In genomic region chr2:47097563-47097962, GRCh38 we compare ENCODE assay signal across 33 cellular contexts. TPM values are rescaled to one million over a fixed set of nuclear protein-coding genes. Genes with fewer than 3 reads are reported as not detected.
"Had no signal": no experiment of that assay in that cellular context is flagged by ENCODE, and none has a peak within 500 bp of the region (broad histone marks: within the 10 kb centered on the region; RNA-seq: fewer than 3 reads in every experiment).

No MANE protein-coding gene starts in this region.

- H3K27me3 ChIP-seq: adrenal gland, body of pancreas, brain microvascular endothelial cell, breast epithelium had no signal

- DNase-seq: activated CD4-positive, alpha-beta memory T cell treated with anti-CD3 and anti-CD28 coated beads, Interleukin-2, amount 10 ng/mL, durations not matched to agents 7 days and 5 days; activated CD4-positive, alpha-beta T cell treated with anti-CD3 and anti-CD28 coated beads for 1 hour; activated CD4-positive, alpha-beta T cell treated with anti-CD3 and anti-CD28 coated beads for 36 hours; activated CD4-positive, alpha-beta T cell treated with anti-CD3 and anti-CD28 coated beads for 48 hours; activated CD4-positive, alpha-beta T cell treated with anti-CD3 and anti-CD28 coated beads, Interleukin-2, amount 10 ng/mL, durations not matched to agents 7 days and 5 days; activated CD4-positive, alpha-beta T cell treated with anti-CD3 and anti-CD28 coated beads, Interleukin-2, amount 50 U/mL, for 48 hours; activated CD4-positive, CD25-positive, alpha-beta regulatory T cell; activated CD8-positive, alpha-beta memory T cell treated with anti-CD3 and anti-CD28 coated beads, Interleukin-2, amount 50 U/mL, for 48 hours; activated CD8-positive, alpha-beta T cell treated with anti-CD3 and anti-CD28 coated beads, Interleukin-2, amount 10 ng/mL, durations not matched to agents 7 days and 5 days; activated effector memory CD4-positive, alpha-beta T cell treated with anti-CD3 and anti-CD28 coated beads, Interleukin-2, amount 50 U/mL, for 16 hours; activated gamma-delta T cell treated with Interleukin-2 at 50 U/mL for 16 hours; activated naive CD4-positive, alpha-beta T cell; activated naive CD4-positive, alpha-beta T cell treated with anti-CD3 and anti-CD28 coated beads for 36 hours; activated naive CD4-positive, alpha-beta T cell treated with anti-CD3 and anti-CD28 coated beads, Interleukin-2, amount 50 U/mL, for 16 hours; activated naive CD8-positive, alpha-beta T cell treated with anti-CD3 and anti-CD28 coated beads for 36 hours; activated T-cell treated with anti-CD3 and anti-CD28 coated beads, Interleukin-2, amount 50 U/mL, for 24 hours; activated T-cell treated with anti-CD3 and anti-CD28 coated beads, Interleukin-2, amount 50 U/mL, for 48 hours; adrenal gland; amniotic stem cell; aorta; body of pancreas; brain microvascular endothelial cell; central memory CD4-positive, alpha-beta T cell; SW 1271; T-helper 1 cell; T-helper 2 cell; T-helper 9 cell; WERI-Rb-1 had no signal

- H3K4me1 ChIP-seq: adrenal gland, body of pancreas, breast epithelium had no signal

- H3K9me3 ChIP-seq: adrenal gland, body of pancreas, breast epithelium had no signal

- H3K4me3 ChIP-seq: adrenal gland, body of pancreas, breast epithelium had no signal

- H3K27ac ChIP-seq: adrenal gland, body of pancreas, brain microvascular endothelial cell, breast epithelium, WERI-Rb-1 had no signal

- H3K36me3 ChIP-seq: adrenal gland, brain microvascular endothelial cell, breast epithelium, WERI-Rb-1 had no signal

- ATAC-seq: activated CD4-positive, alpha-beta T cell treated with anti-CD3 and anti-CD28 coated beads for 36 hours; activated CD4-positive, CD25-positive, alpha-beta regulatory T cell treated with anti-CD3 and anti-CD28 coated beads, Interleukin-2, amount 50 U/mL, for 24 hours; activated CD8-positive, alpha-beta T cell treated with anti-CD3 and anti-CD28 coated beads, Interleukin-2, amount 10 ng/mL, durations not matched to agents 7 days and 5 days; activated naive CD4-positive, alpha-beta T cell treated with anti-CD3 and anti-CD28 coated beads, Interleukin-2, amount 50 U/mL, for 72 hours; body of pancreas; WTC11 had no signal

RNA-seq across cellular contexts. Expression of gene STPG4, which starts 57.5 kb away (rescaled TPM):
- total RNA-seq: activated naive CD8-positive, alpha-beta T cell treated with anti-CD3 and anti-CD28 coated beads for 36 hours; adrenal gland; body of pancreas; cardiac septum; WTC11 had no signal
